Comparison of ENCODE assay signal across 11 cellular contexts in genomic region chr14:90491221-90491867, GRCh38.
DNase-seq lines count a peak whose midpoint lies in the region; ATAC-seq and TF ChIP-seq lines count a peak whose summit lies in the region.
"Had no signal": no experiment of that assay in that cellular context is flagged by ENCODE, and none has a peak within 500 bp of the region (broad histone marks: within the 10 kb centered on the region; RNA-seq: fewer than 3 reads in every experiment).

No MANE protein-coding gene starts in this region.

- no peak overlapping the region for H3K9ac ChIP-seq in Karpas-422 (ENCODE audit: low read length)

- no peak for ATAC-seq in GM18505 (IDR thresholded peaks at IDR 0.05; ENCODE audit: unreplicated experiment)

- H3K9me2 ChIP-seq in Karpas-422 (replicated peaks; ENCODE audit: insufficient read depth, low read length), result no peaks in the 10 kb centered on the region; the same call in 1 of the 2 replicates

- H3K36me3 ChIP-seq in Karpas-422 (ENCODE audit: insufficient read depth, low read length), result no peaks in the 10 kb centered on the region

- no peak for TF ChIP-seq CTCF in AG09319 (IDR thresholded peaks at IDR 0.05; ENCODE audit: low read depth, low read length)

- H2AFZ ChIP-seq in Karpas-422 (ENCODE audit: low read length), result no peak overlapping the region

- no peak overlapping the region for H3K4me3 ChIP-seq in Karpas-422 (ENCODE audit: low read length)

- no peaks in the 10 kb centered on the region for H3K9me3 ChIP-seq in Karpas-422 (ENCODE audit: low read length)

- no peak overlapping the region for H3K27ac ChIP-seq in Karpas-422 (ENCODE audit: low read length)

- no peaks in the 10 kb centered on the region for H3K27me3 ChIP-seq in Karpas-422 (ENCODE audit: low read length)

- no peak overlapping the region for H3K4me2 ChIP-seq in Karpas-422 (ENCODE audit: low read depth, low read length, poor library complexity, severe bottlenecking)

- peak; percentile 5 for DNase-seq in AG09319 (ENCODE audit: extremely low read depth, low read depth)
- DNase-seq in NCI-H446 (lab: John Stamatoyannopoulos, UW), result peak; percentile 81 to 92
- peak; percentile 78 for DNase-seq in fibroblast of the conjunctiva (ENCODE audit: low read depth)
- peak; percentile 57 for DNase-seq in non-pigmented ciliary epithelial cell (ENCODE audit: low read depth)
- DNase-seq in Karpas-422, result no peak
- no peak for DNase-seq in NCI-H2081 treated with DMSO at 0.1 percent for 48 hours (lab: John Stamatoyannopoulos, UW)
- DNase-seq in activated effector memory CD4-positive, alpha-beta T cell treated with anti-CD3 and anti-CD28 coated beads, Interleukin-2, amount 50 U/mL, for 16 hours, result no peak
- DNase-seq: amniotic stem cell; CD4-positive, alpha-beta memory T cell; kidney glomerular epithelial cell had no signal

- no peak for TF ChIP-seq POLR2A in GM18505 (IDR thresholded peaks at IDR 0.05; ENCODE audit: borderline replicate concordance, extremely low read depth, insufficient read depth, insufficient read length)

- H3K79me2 ChIP-seq in Karpas-422 (ENCODE audit: low read length), result no peaks in the 10 kb centered on the region

- no peaks in the 10 kb centered on the region; the same call in 1 of the 2 replicates for H4K20me1 ChIP-seq in Karpas-422 (ENCODE audit: insufficient read depth, low read depth, low read length)

- no peaks in the 10 kb centered on the region for H3K4me1 ChIP-seq in Karpas-422 (ENCODE audit: low read length)

Comparison
In these comparisons a context has a peak if more than half of its experiments do, and no peak if none do; other contexts are left out.
1. DNase-seq: peak in AG09319 (single experiment), NCI-H446 (2 of 2), fibroblast of the conjunctiva (single experiment) and non-pigmented ciliary epithelial cell (single experiment); none in Karpas-422 (single experiment), NCI-H2081 treated with DMSO at 0.1 percent for 48 hours (single experiment) and activated effector memory CD4-positive, alpha-beta T cell treated with anti-CD3 and anti-CD28 coated beads, Interleukin-2, amount 50 U/mL, for 16 hours (single experiment).